ENCODE assay signal across 4 cellular contexts in the genomic region with DNA sequence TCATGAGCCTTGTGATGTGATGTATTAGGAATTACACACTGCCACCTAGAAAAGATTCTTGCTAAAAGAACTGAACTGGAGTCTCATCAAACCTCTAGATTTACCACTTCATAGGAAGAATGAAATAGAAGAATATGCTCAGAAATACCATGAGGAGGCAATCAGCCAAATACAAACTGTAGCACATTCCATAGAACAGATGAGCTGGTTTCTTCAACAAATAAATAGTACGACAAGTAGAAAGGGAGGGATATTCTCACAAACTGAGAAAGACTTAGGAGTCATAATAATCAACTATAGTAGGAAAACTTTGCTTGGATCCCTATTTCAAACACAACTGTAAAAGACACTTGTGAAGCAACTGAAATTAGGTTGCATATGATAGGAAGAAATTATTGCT. TPM values are rescaled to one million over a fixed set of nuclear protein-coding genes. Genes with fewer than 3 reads are reported as not detected.
"Had no signal": no experiment of that assay in that cellular context is flagged by ENCODE, and none has a peak within 500 bp of the region (broad histone marks: within the 10 kb centered on the region; RNA-seq: fewer than 3 reads in every experiment).

No MANE protein-coding gene starts in this region.

- H3K4me3 ChIP-seq: GM23338 had no signal

- H3K27me3 Mint-ChIP-seq: IgD-negative memory B cell had no signal

- H3K4me2 ChIP-seq: GM23338 had no signal

- H2AFZ ChIP-seq: GM23338 had no signal

- H3K9me3 Mint-ChIP-seq: GM23338, H9, IgD-negative memory B cell had no signal

- H3K4me3 Mint-ChIP-seq: GM23338, H9, IgD-negative memory B cell had no signal

- ATAC-seq: GM23338 had no signal

- DNase-seq: H9, HCEC 1CT had no signal

- H3K27ac Mint-ChIP-seq: GM23338, H9 had no signal

RNA-seq across cellular contexts. Expression of a gene that starts 28.1 kb away (rescaled TPM):
- total RNA-seq: GM23338, H9 had no signal
- polyA plus RNA-seq: GM23338 had no signal
